ENCODE assay signal across 9 cellular contexts in the genomic region with DNA sequence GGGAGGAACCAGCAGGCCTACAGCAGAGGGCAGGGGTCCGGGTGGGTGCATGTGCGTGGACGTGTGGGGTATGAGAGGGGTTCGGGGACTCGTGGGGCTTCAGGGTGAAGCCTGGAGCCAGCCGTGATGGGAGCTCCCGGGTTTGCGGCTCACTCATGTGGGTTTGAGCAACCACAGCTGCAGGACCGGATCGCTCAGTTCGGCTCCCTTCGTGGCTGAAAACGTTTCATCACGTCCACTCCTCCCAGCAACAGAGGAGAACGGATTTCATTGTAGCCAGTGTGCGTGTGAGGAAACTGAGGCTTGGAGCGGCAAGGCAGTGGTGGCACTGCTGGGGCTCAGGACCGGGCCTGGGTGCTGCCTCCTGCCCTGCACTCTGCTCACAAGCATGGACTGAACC. TPM values are rescaled to one million over a fixed set of nuclear protein-coding genes. Genes with fewer than 3 reads are reported as not detected.
"Had no signal": no experiment of that assay in that cellular context is flagged by ENCODE, and none has a peak within 500 bp of the region (broad histone marks: within the 10 kb centered on the region; RNA-seq: fewer than 3 reads in every experiment).

No MANE protein-coding gene starts in this region.

- DNase-seq: GM23248, GOT3, H7, H9, HCEC 1CT, HFFc6 had no signal

- H3K27ac ChIP-seq: GM23248 had no signal

- ATAC-seq: GM23338, HCT116 had no signal

- H3K27ac Mint-ChIP-seq: GM23338, H9, HFFc6 had no signal

- H3K4me3 Mint-ChIP-seq: GM23338, H9, HFFc6 had no signal

- H3K9me3 Mint-ChIP-seq: GM23338, HFFc6 had no signal

- H3K4me1 Mint-ChIP-seq: GM23338 had no signal

RNA-seq across cellular contexts. Expression of a gene that starts 10.6 kb away (rescaled TPM):
- total RNA-seq: H4 had no signal

RNA-seq across cellular contexts. Expression of a gene that starts 12.1 kb away (rescaled TPM):
- total RNA-seq: GM23248, H4, H7, HFFc6 had no signal
